In the genomic region with DNA sequence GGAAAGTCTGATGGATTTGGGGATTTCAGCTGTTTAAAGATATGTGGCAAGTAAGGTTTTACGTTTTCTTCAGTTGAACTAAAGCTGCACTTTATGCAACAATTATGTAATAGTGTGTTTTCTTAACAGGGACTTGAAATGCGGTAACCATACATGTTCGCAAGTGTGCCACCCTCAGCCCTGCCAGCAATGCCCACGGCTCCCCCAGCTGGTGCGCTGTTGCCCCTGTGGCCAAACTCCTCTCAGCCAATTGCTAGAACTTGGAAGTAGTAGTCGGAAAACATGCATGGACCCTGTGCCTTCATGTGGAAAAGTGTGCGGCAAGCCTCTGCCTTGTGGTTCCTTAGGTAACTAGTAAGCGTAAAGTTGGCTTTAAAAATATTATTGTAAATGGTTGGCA, we compare ENCODE assay signal across 27 cellular contexts. TPM values are rescaled to one million over a fixed set of nuclear protein-coding genes. Genes with fewer than 3 reads are reported as not detected.
A peak's percentile ranks its signal among the peaks of the same experiment; 100 is the strongest.
DNase-seq lines count a peak whose midpoint lies in the region; ATAC-seq and TF ChIP-seq lines count a peak whose summit lies in the region.
"Had no signal": no experiment of that assay in that cellular context is flagged by ENCODE, and none has a peak within 500 bp of the region (broad histone marks: within the 10 kb centered on the region; RNA-seq: fewer than 3 reads in every experiment).

No MANE protein-coding gene starts in this region.

- intact Hi-C loops in left ventricle myocardium inferior (cut with micrococcal nuclease): no loop called here
- intact Hi-C loops in Right ventricle myocardium inferior (cut with DNase I): no loop called here

- no peaks in the 10 kb centered on the region for H3K27me3 ChIP-seq in left ventricle myocardium inferior (ENCODE audit: low read depth)
- H3K27me3 ChIP-seq: BLaER1, gastroesophageal sphincter, left lung, suprapubic skin had no signal

- no peak for ATAC-seq in Right ventricle myocardium inferior
- no peak for ATAC-seq in HG03378 (IDR thresholded peaks at IDR 0.05; ENCODE audit: unreplicated experiment)
- ATAC-seq: gastroesophageal sphincter; left lung; naive thymus-derived CD8-positive, alpha-beta T cell; stimulated activated memory B cell treated with anti-CD40 and anti-IgM and Interleukin-4, amounts not matched to agents 10 μg/mL and 1 μg/mL and 100 μg/mL, for 72 hours had no signal

- H3K4me1 ChIP-seq in left ventricle myocardium inferior: peaks cover 36% of the 10 kb centered on the region
- H3K4me1 ChIP-seq: BLaER1, suprapubic skin had no signal

- peaks cover 98% of the 10 kb centered on the region for H3K36me3 ChIP-seq in left ventricle myocardium inferior

- no peak overlapping the region for H3K4me3 ChIP-seq in left ventricle myocardium inferior
- H3K4me3 ChIP-seq: BLaER1, gastroesophageal sphincter, left lung, suprapubic skin had no signal

- H3K27ac ChIP-seq in left ventricle myocardium inferior (replicated peaks) (peak overlapping the region; percentile 21), angular gyrus (ENCODE audit: low read depth, low read length) (peak overlapping the region; percentile 15)
- H3K27ac ChIP-seq: BLaER1, suprapubic skin had no signal

- no peaks in the 10 kb centered on the region for H3K9me3 ChIP-seq in left ventricle myocardium inferior (replicated peaks)
- H3K9me3 ChIP-seq: BLaER1, gastroesophageal sphincter, left lung, suprapubic skin had no signal

- DNase-seq in left ventricle myocardium inferior: no peak
- DNase-seq in Right ventricle myocardium inferior (ENCODE audit: missing footprints): no peak
- DNase-seq in occipital lobe (lab: John Stamatoyannopoulos, UW): peak; percentile 5
- peak; percentile 32 for DNase-seq in superior temporal gyrus (ENCODE audit: extremely low spot score)
- DNase-seq in KG1 (lab: John Stamatoyannopoulos, UW): no peak
- no peak for DNase-seq in central memory CD4-positive, alpha-beta T cell
- DNase-seq: activated B cell treated with CpG ODN at 0.5 μM for 24 hours; activated CD4-positive, alpha-beta T cell treated with anti-CD3 and anti-CD28 coated beads, Interleukin-2, amount 50 U/mL, for 1 hour; activated naive CD4-positive, alpha-beta T cell treated with anti-CD3 and anti-CD28 coated beads, Interleukin-2, amount 10 ng/mL, durations not matched to agents 7 days and 5 days; amygdala; DMS53; endodermal cell; left lung; naive thymus-derived CD8-positive, alpha-beta T cell; NCI-H1436 treated with DMSO at 0.1 percent for 48 hours; NCI-H2107; OCI-M1; SHP77; stimulated activated CD4-positive, alpha-beta T cell treated with anti-CD3 and anti-CD28 coated beads, Interleukin-12 subunit alpha, Interleukin-12 subunit beta, amount 100 ng/mL, for 4 hours; stimulated activated CD4-positive, alpha-beta T cell treated with anti-CD3 and anti-CD28 coated beads, Interleukin-4, amount 100 ng/mL, for 24 hours; T1000 had no signal

- no peak for TF ChIP-seq CTCF in left ventricle myocardium inferior (IDR thresholded peaks at IDR 0.05; ENCODE audit: borderline replicate concordance)

RNA-seq across cellular contexts. Expression of a gene that starts 28.5 kb away (rescaled TPM):
- total RNA-seq in left ventricle myocardium inferior (31.4 TPM), Right ventricle myocardium inferior (29.3 TPM), occipital lobe (18.7 TPM)

RNA-seq across cellular contexts. Expression of a gene that starts 53.9 kb away (rescaled TPM):
- total RNA-seq in left ventricle myocardium inferior (56.9 TPM), Right ventricle myocardium inferior (51.5 TPM), occipital lobe (92.8 TPM)

RNA-seq across cellular contexts. Expression of a gene that starts 54.3 kb away (rescaled TPM):
- total RNA-seq in left ventricle myocardium inferior: 138 TPM
- 132 TPM for total RNA-seq in Right ventricle myocardium inferior
- total RNA-seq in occipital lobe: 26.7 TPM

Comparison
In these comparisons a context has a peak if more than half of its experiments do, and no peak if none do; other contexts are left out.
1. DNase-seq: peak in occipital lobe (single experiment) and superior temporal gyrus (single experiment); none in left ventricle myocardium inferior (single experiment), Right ventricle myocardium inferior (single experiment), KG1 (single experiment) and central memory CD4-positive, alpha-beta T cell (single experiment).